Comparison of ENCODE assay signal across 14 cellular contexts in genomic region chr21:35323947-35324346, GRCh38.
DNase-seq lines count a peak whose midpoint lies in the region; TF ChIP-seq lines count a peak whose summit lies in the region.
"Had no signal": no experiment of that assay in that cellular context is flagged by ENCODE, and none has a peak within 500 bp of the region (broad histone marks: within the 10 kb centered on the region; RNA-seq: fewer than 3 reads in every experiment).

No MANE protein-coding gene starts in this region.

- H3K27me3 ChIP-seq in left ventricle myocardium inferior (ENCODE audit: low read depth) (peaks cover 55% of the 10 kb centered on the region), rectal smooth muscle tissue (ENCODE audit: control insufficient read depth, insufficient read depth, low read length) (no peaks in the 10 kb centered on the region)
- H3K27me3 ChIP-seq in CD4-positive, alpha-beta memory T cell (ENCODE audit: insufficient read depth, low read length), result no peaks in the 10 kb centered on the region

- POLR2A ChIA-PET in CD4-positive, alpha-beta memory T cell (lab: Charles Lee; ENCODE audit: partially characterized antibody), result no interaction called here

- in situ Hi-C loops in astrocyte of the spinal cord (cut with HindIII; ENCODE audit: low sequenced_read_pairs), result no loop called here

- CTCF ChIA-PET in CD4-positive, alpha-beta memory T cell (lab: Charles Lee; ENCODE audit: partially characterized antibody), result no interaction called here

- H3K27me3 Mint-ChIP-seq in CD4-positive, alpha-beta memory T cell, result peaks cover 2% of the 10 kb centered on the region in 2 donors

- H3K36me3 Mint-ChIP-seq in CD4-positive, alpha-beta memory T cell, result no peaks in the 10 kb centered on the region
- H3K36me3 Mint-ChIP-seq: immature natural killer cell had no signal

- TF ChIP-seq CTCF in astrocyte of the spinal cord (IDR thresholded peaks at IDR 0.05; ENCODE audit: low read depth, low read length) (no peak), left ventricle myocardium inferior (IDR thresholded peaks at IDR 0.05; ENCODE audit: borderline replicate concordance) (no peak)

- H3K9me3 Mint-ChIP-seq in CD4-positive, alpha-beta memory T cell, result no peaks in the 10 kb centered on the region
- H3K9me3 Mint-ChIP-seq: immature natural killer cell, nephron progenitor cell had no signal

- H3K4me3 ChIP-seq in astrocyte of the spinal cord (ENCODE audit: low read depth, low read length), result no peak overlapping the region
- no peak overlapping the region for H3K4me3 ChIP-seq in left ventricle myocardium inferior
- no peak overlapping the region for H3K4me3 ChIP-seq in rectal smooth muscle tissue (ENCODE audit: low read length)
- no peak overlapping the region for H3K4me3 ChIP-seq in CD4-positive, alpha-beta memory T cell (ENCODE audit: low read length in 2 of 2)

- H3K4me1 ChIP-seq in left ventricle myocardium inferior (peaks cover 5% of the 10 kb centered on the region), rectal smooth muscle tissue (ENCODE audit: control insufficient read depth, insufficient read depth, low read length) (peaks cover 24% of the 10 kb centered on the region)
- no peaks in the 10 kb centered on the region for H3K4me1 ChIP-seq in CD4-positive, alpha-beta memory T cell (ENCODE audit: insufficient read depth, low read length)

- no peaks in the 10 kb centered on the region for H3K36me3 ChIP-seq in left ventricle myocardium inferior
- H3K36me3 ChIP-seq in rectal smooth muscle tissue (ENCODE audit: control insufficient read depth, insufficient read depth, low read length), result no peaks in the 10 kb centered on the region
- no peaks in the 10 kb centered on the region for H3K36me3 ChIP-seq in CD4-positive, alpha-beta memory T cell (ENCODE audit: insufficient read depth, low read length)

- H3K27ac ChIP-seq in left ventricle myocardium inferior (replicated peaks), result peak overlapping the region; percentile 49
- H3K27ac ChIP-seq in rectal smooth muscle tissue (ENCODE audit: low read depth, low read length), result peak overlapping the region; percentile 83
- no peak overlapping the region for H3K27ac ChIP-seq in CD4-positive, alpha-beta memory T cell (ENCODE audit: low read depth, low read length)

- H3K4me3 Mint-ChIP-seq in CD4-positive, alpha-beta memory T cell, result no peak overlapping the region
- H3K4me3 Mint-ChIP-seq: immature natural killer cell, nephron progenitor cell had no signal

- H3K9ac ChIP-seq in rectal smooth muscle tissue (ENCODE audit: low read length), result no peak overlapping the region

- H3K27ac Mint-ChIP-seq in CD4-positive, alpha-beta memory T cell, result no peak overlapping the region
- H3K27ac Mint-ChIP-seq: immature natural killer cell, nephron progenitor cell had no signal

- no peaks in the 10 kb centered on the region for H3K9me3 ChIP-seq in left ventricle myocardium inferior (replicated peaks)
- H3K9me3 ChIP-seq in CD4-positive, alpha-beta memory T cell (ENCODE audit: control insufficient read depth in 1 of 2, low read length in 2 of 2), result no peaks in the 10 kb centered on the region

- DNase-seq in AG20443 (ENCODE audit: low spot score), result peak; percentile 25
- DNase-seq in astrocyte of the spinal cord (ENCODE audit: low read depth, low spot score), result peak; percentile 9
- DNase-seq in left ventricle myocardium inferior, result peak; percentile 44
- DNase-seq in CD4-positive, alpha-beta memory T cell, result no peak
- DNase-seq in NCI-H510A treated with DMSO at 0.1 percent for 48 hours (lab: John Stamatoyannopoulos, UW), result no peak
- DNase-seq in DMS153 treated with DMSO at 0.1 percent for 48 hours (lab: John Stamatoyannopoulos, UW; ENCODE audit: unreplicated experiment), result no peak
- DNase-seq in globus pallidus (ENCODE audit: low spot score), result no peak
- DNase-seq: activated CD4-positive, alpha-beta T cell treated with anti-CD3 and anti-CD28 coated beads, Interleukin-2, amount 50 U/mL, for 1 hour; activated effector memory CD4-positive, alpha-beta T cell treated with anti-CD3 and anti-CD28 coated beads, Interleukin-2, amount 50 U/mL, for 16 hours; central memory CD4-positive, alpha-beta T cell; immature natural killer cell; nephron progenitor cell; small intestine had no signal

- intact Hi-C loops in left ventricle myocardium inferior (cut with micrococcal nuclease), result no loop called here
- intact Hi-C loops in CD4-positive, alpha-beta memory T cell (cut with micrococcal nuclease), result no loop called here

- no peaks in the 10 kb centered on the region for H3K4me1 Mint-ChIP-seq in CD4-positive, alpha-beta memory T cell
- H3K4me1 Mint-ChIP-seq: immature natural killer cell had no signal

Comparison
In these comparisons a context has a peak if more than half of its experiments do, and no peak if none do; other contexts are left out.
1. DNase-seq: peak in AG20443 (single experiment), astrocyte of the spinal cord (single experiment) and left ventricle myocardium inferior (single experiment); none in CD4-positive, alpha-beta memory T cell (0 of 5), NCI-H510A treated with DMSO at 0.1 percent for 48 hours (single experiment), DMS153 treated with DMSO at 0.1 percent for 48 hours (single experiment) and globus pallidus (single experiment).